Comparison of ENCODE assay signal across 8 cellular contexts in the genomic region with DNA sequence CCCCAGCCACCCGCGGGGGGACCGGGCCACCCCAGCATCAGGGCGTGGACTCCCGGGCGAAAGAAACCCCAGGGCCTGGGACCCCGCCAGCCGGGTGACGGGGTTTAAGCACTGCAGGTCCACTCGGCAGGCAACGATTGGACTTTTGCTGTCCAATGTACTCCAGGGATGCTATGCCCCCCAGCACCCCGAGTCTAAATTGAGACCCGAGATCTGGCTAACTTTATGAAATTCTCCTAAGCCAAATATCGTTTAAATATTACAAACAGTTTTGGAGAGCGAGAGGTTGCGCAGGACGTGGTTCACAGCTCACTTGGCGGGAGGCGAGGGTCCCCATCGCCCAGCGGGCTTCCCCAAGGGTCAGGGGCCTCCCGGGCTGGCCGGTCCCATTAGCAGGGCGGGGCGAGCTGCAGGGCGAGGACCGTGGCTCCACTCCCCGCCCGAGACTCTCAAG. TPM values are rescaled to one million over a fixed set of nuclear protein-coding genes. Genes with fewer than 3 reads are reported as not detected.
DNase-seq lines count a peak whose midpoint lies in the region; ATAC-seq and TF ChIP-seq lines count a peak whose summit lies in the region.

No MANE protein-coding gene starts in this region.

- H3K27me3 Mint-ChIP-seq in stimulated activated naive CD8-positive, alpha-beta T cell treated with anti-CD3 and anti-CD28 coated beads, Interleukin-15, amount 100 ng/mL, for 72 hours = peaks cover 4% of the 10 kb centered on the region

- H3K27ac Mint-ChIP-seq in stimulated activated naive CD8-positive, alpha-beta T cell treated with anti-CD3 and anti-CD28 coated beads, Interleukin-15, amount 100 ng/mL, for 72 hours = no peak overlapping the region

- H3K27ac ChIP-seq in ascending aorta (peak overlapping the region; percentile 69 to 75), iPS-20b (ENCODE audit: low read length) (no peak overlapping the region)

- H3K9me3 ChIP-seq in ascending aorta = no peaks in the 10 kb centered on the region
- H3K9me3 ChIP-seq in iPS-20b (ENCODE audit: insufficient read depth, low read depth, low read length) = no peaks in the 10 kb centered on the region

- H3K4me1 Mint-ChIP-seq in stimulated activated naive CD8-positive, alpha-beta T cell treated with anti-CD3 and anti-CD28 coated beads, Interleukin-15, amount 100 ng/mL, for 72 hours = peaks cover 34% of the 10 kb centered on the region

- DNase-seq in HK-2 (ENCODE audit: unreplicated experiment) (peak; percentile 41), ascending aorta (ENCODE audit: low spot score in 2 of 2) (no peak), NCI-H345 treated with DMSO at 0.1 percent for 48 hours (lab: John Stamatoyannopoulos, UW; ENCODE audit: unreplicated experiment) (no peak), NCI-H1048 (lab: John Stamatoyannopoulos, UW) (no peak)
- DNase-seq in stimulated activated naive CD8-positive, alpha-beta T cell treated with anti-CD3 and anti-CD28 coated beads, Interleukin-15, amount 100 ng/mL, for 72 hours = no peak

- peaks cover 23 to 29% of the 10 kb centered on the region in 2 donors for H3K36me3 ChIP-seq in ascending aorta
- peaks cover 36% of the 10 kb centered on the region for H3K36me3 ChIP-seq in iPS-20b (ENCODE audit: insufficient read depth, low read depth, low read length)

- ATAC-seq in GM18502 (IDR thresholded peaks at IDR 0.05; ENCODE audit: poor library complexity, unreplicated experiment) (peak; percentile 9), HG03432 (IDR thresholded peaks at IDR 0.05; ENCODE audit: unreplicated experiment) (no peak)
- ATAC-seq in stimulated activated naive CD8-positive, alpha-beta T cell treated with anti-CD3 and anti-CD28 coated beads, Interleukin-15, amount 100 ng/mL, for 72 hours = peak; percentile 5

- peak overlapping the region; percentile 48; the same call in 1 of the 2 replicates for H3K9ac ChIP-seq in iPS-20b (ENCODE audit: low read depth, low read length)

- peak overlapping the region; percentile 73 to 75 for H3K4me3 ChIP-seq in ascending aorta
- H3K4me3 ChIP-seq in iPS-20b (ENCODE audit: low read length) = peak overlapping the region; percentile 86

- H3K9me3 Mint-ChIP-seq in stimulated activated naive CD8-positive, alpha-beta T cell treated with anti-CD3 and anti-CD28 coated beads, Interleukin-15, amount 100 ng/mL, for 72 hours = no peaks in the 10 kb centered on the region

- peak overlapping the region; percentile 89 to 94 for H3K4me3 Mint-ChIP-seq in stimulated activated naive CD8-positive, alpha-beta T cell treated with anti-CD3 and anti-CD28 coated beads, Interleukin-15, amount 100 ng/mL, for 72 hours

- no peak for TF ChIP-seq CTCF in ascending aorta (IDR thresholded peaks at IDR 0.05)

- peaks cover 12 to 17% of the 10 kb centered on the region in 2 donors for H3K4me1 ChIP-seq in ascending aorta
- peaks cover 8% of the 10 kb centered on the region; the same call in 1 of the 2 replicates for H3K4me1 ChIP-seq in iPS-20b (ENCODE audit: insufficient read depth, low read length)

- H3K27me3 ChIP-seq in ascending aorta (no peaks in the 10 kb centered on the region), iPS-20b (ENCODE audit: insufficient read depth, low read length) (peaks cover 6% of the 10 kb centered on the region; the same call in 1 of the 2 replicates)

- intact Hi-C loops in ascending aorta (cut with DNase I) = loop anchor here (1.0 kb wide), 1 partner anchor 21 kb away; the partner anchor contains the start of gene PPP1R26

RNA-seq across cellular contexts. Expression of gene MRPS2, which starts 0.4 kb away (rescaled TPM):
- 57.3 TPM for total RNA-seq in ascending aorta

RNA-seq across cellular contexts. Expression of gene PPP1R26, which starts 20.5 kb away (rescaled TPM):
- 25.5 TPM for total RNA-seq in ascending aorta

RNA-seq across cellular contexts. Expression of gene LCN1, which starts 21.1 kb away (rescaled TPM):
- total RNA-seq in ascending aorta = not detected

RNA-seq across cellular contexts. Expression of gene OBP2A, which starts 45.8 kb away (rescaled TPM):
- not detected for total RNA-seq in ascending aorta
